ENCODE assay signal across 27 cellular contexts in the genomic region with DNA sequence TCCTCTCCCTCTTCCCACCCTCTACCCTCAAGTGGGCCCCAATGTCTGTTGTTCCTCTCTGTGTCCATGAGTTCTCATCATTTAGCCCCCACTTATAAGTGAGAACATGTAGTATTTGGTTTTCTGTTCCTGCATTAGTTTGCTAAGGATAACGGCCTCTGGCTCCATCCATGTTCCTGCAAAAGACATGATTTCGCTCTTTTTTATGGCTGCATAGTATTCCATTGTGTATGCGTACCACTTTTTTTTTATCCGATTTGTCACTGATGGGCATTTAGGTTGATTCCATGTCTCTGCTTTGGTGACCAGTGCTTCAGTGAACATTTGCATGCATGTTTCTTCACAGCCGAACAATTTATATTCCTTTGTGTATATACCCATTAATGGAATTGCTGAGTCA. TPM values are rescaled to one million over a fixed set of nuclear protein-coding genes. Genes with fewer than 3 reads are reported as not detected.
DNase-seq lines count a peak whose midpoint lies in the region; ATAC-seq, FAIRE-seq and TF ChIP-seq lines count a peak whose summit lies in the region.
"Had no signal": no experiment of that assay in that cellular context is flagged by ENCODE, and none has a peak within 500 bp of the region (broad histone marks: within the 10 kb centered on the region; RNA-seq: fewer than 3 reads in every experiment).

No MANE protein-coding gene starts in this region.

- no peaks in the 10 kb centered on the region for H3K27me3 Mint-ChIP-seq in activated naive CD4-positive, alpha-beta T cell treated with anti-CD3 and anti-CD28 coated beads, Interleukin-2, amount 50 U/mL, for 24 hours
- no peaks in the 10 kb centered on the region for H3K27me3 Mint-ChIP-seq in activated naive CD4-positive, alpha-beta T cell treated with anti-CD3 and anti-CD28 coated beads for 36 hours (ENCODE audit: low read depth)
- no peaks in the 10 kb centered on the region for H3K27me3 Mint-ChIP-seq in endodermal cell (ENCODE audit: insufficient read depth)

- POLR2A ChIA-PET in HEK293 (lab: Yijun Ruan, JAX) (no interaction called here), K562 (lab: Yijun Ruan, JAX) (no interaction called here)

- in situ Hi-C loops in K562 (cut with MboI) = no loop called here

- H3K27ac ChIP-seq in HEK293 (ENCODE audit: extremely low read depth, low read depth, low read length) (no peak overlapping the region), K562 (ENCODE audit: extremely low read depth, low read depth, low read length) (no peak overlapping the region), endodermal cell (ENCODE audit: low read depth, low read length) (no peak overlapping the region)
- H3K27ac ChIP-seq: BLaER1 had no signal

- no peak for TF ChIP-seq POLR2A in K562 (conservative IDR thresholded peaks at IDR 0.05)

- DNase-seq in activated naive CD4-positive, alpha-beta T cell treated with anti-CD3 and anti-CD28 coated beads for 36 hours = no peak
- DNase-seq in K562 (ENCODE audit: extremely low read depth in 1 of 4, low spot score in 3 of 4) (no peak), endodermal cell (peak; percentile 3), EL (no peak), 8988T (no peak), NCI-H1694 treated with DMSO at 0.1 percent for 48 hours (lab: John Stamatoyannopoulos, UW) (no peak)
- DNase-seq: ACHN; BE2C; C1 segment of cervical spinal cord; Caco-2; Calu3; CD4-positive, alpha-beta memory T cell; CD4-positive, CD25-positive, alpha-beta regulatory T cell; DMS79 treated with DMSO at 0.1 percent for 48 hours; GDM1 had no signal

- H3K4me2 ChIP-seq in K562 (ENCODE audit: insufficient read depth, low read length) = no peak overlapping the region
- H3K4me2 ChIP-seq: BLaER1 had no signal

- H2AFZ ChIP-seq in K562 (ENCODE audit: low read depth, low read length) = no peak overlapping the region

- H4K20me1 ChIP-seq in K562 (replicated peaks; ENCODE audit: control insufficient read depth, insufficient read depth, low read length) = no peaks in the 10 kb centered on the region
- H4K20me1 ChIP-seq: BLaER1 had no signal

- BruUV-seq in K562 (replicated peaks; lab: Mats Ljungman, UMichigan) = no TSS peak

- whole genome bisulfite sequencing in K562 (ENCODE audit: insufficient coverage, low coverage, missing lambda C conversion rate) = 37% methylated on average over 5 of the region's 5 CpGs
- 93 to 97% methylated on average over 4 to 5 of the region's 5 CpGs for WGBS in endodermal cell (ENCODE audit: insufficient coverage in 1 of 2, insufficient read length in 1 of 2), 2 experiments

- no peaks in the 10 kb centered on the region for H3K9me1 ChIP-seq in K562 (ENCODE audit: control insufficient read depth, insufficient read depth, low read length)

- H3K4me3 ChIP-seq in HEK293 (ENCODE audit: low read depth, low read length) = no peak overlapping the region
- H3K4me3 ChIP-seq in K562 = no peak overlapping the region
- H3K4me3 ChIP-seq in endodermal cell (ENCODE audit: low read length) = no peak overlapping the region
- H3K4me3 ChIP-seq: BLaER1, GM12878 had no signal

- CTCF ChIA-PET in activated naive CD4-positive, alpha-beta T cell treated with anti-CD3 and anti-CD28 coated beads for 36 hours (lab: Charles Lee) = no interaction called here
- CTCF ChIA-PET in HEK293 (lab: Yijun Ruan, JAX) (no interaction called here), K562 (lab: Yijun Ruan, JAX; ENCODE audit: low intra/inter-chr PET ratio) (no interaction called here)

- H3K4me3 Mint-ChIP-seq in activated naive CD4-positive, alpha-beta T cell treated with anti-CD3 and anti-CD28 coated beads, Interleukin-2, amount 50 U/mL, for 24 hours = no peak overlapping the region
- no peak overlapping the region for H3K4me3 Mint-ChIP-seq in activated naive CD4-positive, alpha-beta T cell treated with anti-CD3 and anti-CD28 coated beads for 36 hours
- H3K4me3 Mint-ChIP-seq in endodermal cell = no peak overlapping the region
- H3K4me3 Mint-ChIP-seq: CD14-positive monocyte; CD4-positive, alpha-beta memory T cell; CD4-positive, CD25-positive, alpha-beta regulatory T cell had no signal

- no peak for TF ChIP-seq CTCF in HEK293 (tag by site-specific recombination; IDR thresholded peaks at IDR 0.05)
- TF ChIP-seq CTCF in K562 (IDR thresholded peaks at IDR 0.05 in 2 of 3, conservative IDR thresholded peaks at IDR 0.05 in 1 of 3; ENCODE audit: insufficient read depth in 2 of 3, low read depth in 1 of 3, low read length in 3 of 3) = no peak
- TF ChIP-seq CTCF in endodermal cell (conservative IDR thresholded peaks at IDR 0.05) = no peak

- no peaks in the 10 kb centered on the region for H3K79me2 ChIP-seq in K562 (ENCODE audit: control insufficient read depth, insufficient read depth, low read length)

- H3K4me1 ChIP-seq in HEK293 (ENCODE audit: control insufficient read depth, insufficient read depth, low read length) = no peaks in the 10 kb centered on the region
- H3K4me1 ChIP-seq in K562 (replicated peaks in 1 of 2; ENCODE audit: control insufficient read depth in 2 of 2, insufficient read depth in 2 of 2, low read length in 2 of 2) = no peaks in the 10 kb centered on the region
- H3K4me1 ChIP-seq in endodermal cell (ENCODE audit: control insufficient read depth, insufficient read depth, low read length) = no peaks in the 10 kb centered on the region
- H3K4me1 ChIP-seq: BLaER1, Caco-2 had no signal

- no peaks in the 10 kb centered on the region for H3K4me1 Mint-ChIP-seq in activated naive CD4-positive, alpha-beta T cell treated with anti-CD3 and anti-CD28 coated beads, Interleukin-2, amount 50 U/mL, for 24 hours
- H3K4me1 Mint-ChIP-seq in activated naive CD4-positive, alpha-beta T cell treated with anti-CD3 and anti-CD28 coated beads for 36 hours (ENCODE audit: low read depth) = peaks cover 7% of the 10 kb centered on the region
- H3K4me1 Mint-ChIP-seq in endodermal cell = peaks cover 1% of the 10 kb centered on the region
- H3K4me1 Mint-ChIP-seq: CD14-positive monocyte; CD4-positive, alpha-beta memory T cell; CD4-positive, CD25-positive, alpha-beta regulatory T cell had no signal

- H3K27me3 ChIP-seq in K562 (ENCODE audit: control insufficient read depth in 2 of 2, insufficient read depth in 2 of 2, low read length in 2 of 2) (peaks cover 19 to 22% of the 10 kb centered on the region in 2 experiments), endodermal cell (ENCODE audit: control insufficient read depth, insufficient read depth, low read length, poor library complexity, severe bottlenecking) (no peaks in the 10 kb centered on the region)
- H3K27me3 ChIP-seq: BE2C, BLaER1 had no signal

- peak overlapping the region; percentile 26 for H3K27ac Mint-ChIP-seq in activated naive CD4-positive, alpha-beta T cell treated with anti-CD3 and anti-CD28 coated beads, Interleukin-2, amount 50 U/mL, for 24 hours
- no peak overlapping the region for H3K27ac Mint-ChIP-seq in activated naive CD4-positive, alpha-beta T cell treated with anti-CD3 and anti-CD28 coated beads for 36 hours
- H3K27ac Mint-ChIP-seq in endodermal cell = no peak overlapping the region
- H3K27ac Mint-ChIP-seq: CD14-positive monocyte; CD4-positive, alpha-beta memory T cell; CD4-positive, CD25-positive, alpha-beta regulatory T cell had no signal

- no peak for TF ChIP-seq EP300 in K562 (IDR thresholded peaks at IDR 0.05; ENCODE audit: low read length)

- no peaks in the 10 kb centered on the region for H3K9me3 Mint-ChIP-seq in activated naive CD4-positive, alpha-beta T cell treated with anti-CD3 and anti-CD28 coated beads, Interleukin-2, amount 50 U/mL, for 24 hours
- no peaks in the 10 kb centered on the region for H3K9me3 Mint-ChIP-seq in activated naive CD4-positive, alpha-beta T cell treated with anti-CD3 and anti-CD28 coated beads for 36 hours
- H3K9me3 Mint-ChIP-seq in endodermal cell = peaks cover 11% of the 10 kb centered on the region
- H3K9me3 Mint-ChIP-seq: CD14-positive monocyte had no signal

- no peak for ATAC-seq in K562
- ATAC-seq: GM12878 had no signal

- intact Hi-C loops in activated naive CD4-positive, alpha-beta T cell treated with anti-CD3 and anti-CD28 coated beads for 36 hours (cut with micrococcal nuclease) = no loop called here
- intact Hi-C loops in K562 (cut with micrococcal nuclease) = no loop called here

- H3K9ac ChIP-seq in K562 (ENCODE audit: insufficient read depth in 1 of 2, low read depth in 2 of 2, low read length in 2 of 2) (no peak overlapping the region), endodermal cell (ENCODE audit: extremely low read depth, low read length, poor library complexity, severe bottlenecking) (no peak overlapping the region)
- H3K9ac ChIP-seq: BLaER1 had no signal

- no peak for TF ChIP-seq RAD21 in K562 (CRISPR knock-in tag; conservative IDR thresholded peaks at IDR 0.05 in 1 of 2, IDR thresholded peaks at IDR 0.05 in 1 of 2)

- H3K9me3 ChIP-seq in HEK293 (ENCODE audit: control insufficient read depth, insufficient read depth, low read depth, low read length) (no peaks in the 10 kb centered on the region), K562 (replicated peaks; ENCODE audit: control insufficient read depth, insufficient read depth, low read depth, low read length) (no peaks in the 10 kb centered on the region), endodermal cell (ENCODE audit: control insufficient read depth, low read length) (peaks cover 10% of the 10 kb centered on the region)
- H3K9me3 ChIP-seq: BE2C, Caco-2 had no signal

- FAIRE-seq in K562 (lab: Jason Lieb, UNC) = no peak
- FAIRE-seq: D721Med, GM12878, GM12892, GM18507 had no signal

- H3K36me3 ChIP-seq in HEK293 (ENCODE audit: control insufficient read depth in 2 of 2, insufficient read depth in 1 of 2, low read length in 2 of 2) (peaks cover 0 to 17% of the 10 kb centered on the region in 2 experiments; a peak in 1 of 3 replicates), K562 (ENCODE audit: control insufficient read depth, insufficient read depth, low read length) (no peaks in the 10 kb centered on the region), endodermal cell (ENCODE audit: control insufficient read depth, insufficient read depth, low read length) (peaks cover 53% of the 10 kb centered on the region)

- no peaks in the 10 kb centered on the region for H3K36me3 Mint-ChIP-seq in activated naive CD4-positive, alpha-beta T cell treated with anti-CD3 and anti-CD28 coated beads, Interleukin-2, amount 50 U/mL, for 24 hours
- no peaks in the 10 kb centered on the region for H3K36me3 Mint-ChIP-seq in activated naive CD4-positive, alpha-beta T cell treated with anti-CD3 and anti-CD28 coated beads for 36 hours (ENCODE audit: low read depth)
- peaks cover 39% of the 10 kb centered on the region for H3K36me3 Mint-ChIP-seq in endodermal cell (ENCODE audit: low read depth)
- H3K36me3 Mint-ChIP-seq: CD14-positive monocyte; CD4-positive, alpha-beta memory T cell; CD4-positive, CD25-positive, alpha-beta regulatory T cell had no signal

RNA-seq across cellular contexts. Expression of a gene that starts 51.7 kb away (rescaled TPM):
- not detected for total RNA-seq in activated naive CD4-positive, alpha-beta T cell treated with anti-CD3 and anti-CD28 coated beads for 36 hours
- not detected in 2 replicates for total RNA-seq in K562 (2011; cell fraction: chromatin; rRNA removed; ENCODE audit: low replicate concordance)
- not detected in 2 replicates for total RNA-seq in K562 (2011; cell fraction: nucleolus; rRNA removed)
- not detected in 2 replicates for total RNA-seq in K562 (2011; cell fraction: nucleoplasm; rRNA removed)
- total RNA-seq in K562 (2014; rRNA removed) (not detected in 2 replicates), K562 (2014; rRNA removed; fragmentation: Illumina TruSeq; extraction: Trizol) (not detected in 2 replicates), K562 (2015; rRNA removed; fragmentation: Illumina TruSeq; extraction: Trizol) (not detected in 2 replicates), K562 (2021) (not detected in 2 replicates), endodermal cell (under 1 TPM; 0.29 to 0.44 TPM)
- polyA plus RNA-seq in K562 (2011; rRNA removed) (not detected in 2 replicates), K562 (2014; fragmentation: Illumina TruSeq; extraction: Trizol) (not detected in 2 replicates), K562 (2014; fragmentation: Nextera tagmentation; extraction: Ambion mirVana) (under 1 TPM in 1 of 2 experiments, not detected in 1; 0.03 TPM), K562 (2014; rRNA removed) (not detected in 2 replicates)
- polyA plus RNA-seq in K562 (2011; cell fraction: cytosol; rRNA removed) = not detected in 2 replicates
- not detected in 2 replicates for polyA plus RNA-seq in K562 (2011; cell fraction: nucleus; rRNA removed)
- polyA plus RNA-seq in K562 (2012) = not detected in 2 replicates
- polyA minus RNA-seq in K562 (2011; rRNA and poly(A)+ RNA removed) = not detected in 2 replicates
- polyA minus RNA-seq in K562 (2011; cell fraction: cytosol; rRNA and poly(A)+ RNA removed) = not detected in 2 replicates
- polyA minus RNA-seq in K562 (2011; cell fraction: nucleus; rRNA and poly(A)+ RNA removed) = not detected in 2 replicates
- 0.46 TPM for polyA plus RNA-seq in endodermal cell (2013, experiment 1 of 2)
- not detected for polyA plus RNA-seq in endodermal cell (2013, experiment 2 of 2)
- total RNA-seq: A673; CD4-positive, alpha-beta memory T cell; CD4-positive, CD25-positive, alpha-beta regulatory T cell; G401; GM12878 had no signal
- polyA plus RNA-seq: AG04450; CD14-positive monocyte; CD4-positive, alpha-beta memory T cell; CD4-positive, CD25-positive, alpha-beta regulatory T cell; GM12878 had no signal

RNA-seq across cellular contexts. Expression of a gene that starts 51.9 kb away (rescaled TPM):
- total RNA-seq in activated naive CD4-positive, alpha-beta T cell treated with anti-CD3 and anti-CD28 coated beads for 36 hours = not detected
- total RNA-seq in K562 (2011; cell fraction: chromatin; rRNA removed; ENCODE audit: low replicate concordance) = not detected in 2 replicates
- not detected in 2 replicates for total RNA-seq in K562 (2011; cell fraction: nucleolus; rRNA removed)
- total RNA-seq in K562 (2011; cell fraction: nucleoplasm; rRNA removed) = not detected in 2 replicates
- total RNA-seq in K562 (2014; rRNA removed) (not detected in 2 replicates), K562 (2014; rRNA removed; fragmentation: Illumina TruSeq; extraction: Trizol) (not detected in 2 replicates), K562 (2015; rRNA removed; fragmentation: Illumina TruSeq; extraction: Trizol) (not detected in 2 replicates), K562 (2021) (not detected in 2 replicates), endodermal cell (not detected)
- polyA plus RNA-seq in K562 (2011; rRNA removed) (not detected in 2 replicates), K562 (2014; fragmentation: Illumina TruSeq; extraction: Trizol) (not detected in 2 replicates), K562 (2014; fragmentation: Nextera tagmentation; extraction: Ambion mirVana) (not detected), K562 (2014; rRNA removed) (not detected in 2 replicates)
- polyA plus RNA-seq in K562 (2011; cell fraction: cytosol; rRNA removed) = not detected in 2 replicates
- not detected in 2 replicates for polyA plus RNA-seq in K562 (2011; cell fraction: nucleus; rRNA removed)
- not detected in 2 replicates for polyA plus RNA-seq in K562 (2012)
- not detected in 2 replicates for polyA minus RNA-seq in K562 (2011; rRNA and poly(A)+ RNA removed)
- not detected in 2 replicates for polyA minus RNA-seq in K562 (2011; cell fraction: cytosol; rRNA and poly(A)+ RNA removed)
- not detected in 2 replicates for polyA minus RNA-seq in K562 (2011; cell fraction: nucleus; rRNA and poly(A)+ RNA removed)
- polyA plus RNA-seq in endodermal cell (2013, experiment 1 of 2) = not detected
- not detected for polyA plus RNA-seq in endodermal cell (2013, experiment 2 of 2)
- total RNA-seq: A172; A673; Caco-2; CD4-positive, alpha-beta memory T cell; CD4-positive, CD25-positive, alpha-beta regulatory T cell; G401; GM12878 had no signal
- polyA plus RNA-seq: AG04450; CD14-positive monocyte; CD4-positive, alpha-beta memory T cell; GM12878 had no signal
